In the genomic region with DNA sequence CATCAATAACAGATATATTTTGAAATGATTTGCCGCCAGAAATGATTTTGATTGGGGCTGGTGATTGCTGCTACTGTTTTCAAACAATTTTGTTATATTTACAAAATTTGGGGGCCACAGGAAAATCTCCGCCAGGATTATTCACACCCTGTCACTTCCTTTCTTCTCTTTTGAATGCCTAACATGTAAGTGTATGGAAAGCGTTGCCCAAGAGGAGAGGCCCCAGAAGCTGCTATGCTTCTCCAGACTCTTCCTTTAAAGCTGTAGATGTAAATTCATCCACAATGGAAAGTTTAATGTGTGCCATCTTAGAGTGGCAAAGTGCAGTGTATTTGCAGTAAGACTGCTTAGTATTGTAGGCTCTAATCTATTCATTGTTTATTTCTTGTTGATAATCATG, we compare ENCODE assay signal across 1 cellular context.
TF ChIP-seq lines count a peak whose summit lies in the region.

No MANE protein-coding gene starts in this region.

TF ChIP-seq in GM23338, 12 proteins besides CTCF, POLR2A, EP300 and RAD21 (continued from another document):
- TF ChIP-seq, protein P1, sequence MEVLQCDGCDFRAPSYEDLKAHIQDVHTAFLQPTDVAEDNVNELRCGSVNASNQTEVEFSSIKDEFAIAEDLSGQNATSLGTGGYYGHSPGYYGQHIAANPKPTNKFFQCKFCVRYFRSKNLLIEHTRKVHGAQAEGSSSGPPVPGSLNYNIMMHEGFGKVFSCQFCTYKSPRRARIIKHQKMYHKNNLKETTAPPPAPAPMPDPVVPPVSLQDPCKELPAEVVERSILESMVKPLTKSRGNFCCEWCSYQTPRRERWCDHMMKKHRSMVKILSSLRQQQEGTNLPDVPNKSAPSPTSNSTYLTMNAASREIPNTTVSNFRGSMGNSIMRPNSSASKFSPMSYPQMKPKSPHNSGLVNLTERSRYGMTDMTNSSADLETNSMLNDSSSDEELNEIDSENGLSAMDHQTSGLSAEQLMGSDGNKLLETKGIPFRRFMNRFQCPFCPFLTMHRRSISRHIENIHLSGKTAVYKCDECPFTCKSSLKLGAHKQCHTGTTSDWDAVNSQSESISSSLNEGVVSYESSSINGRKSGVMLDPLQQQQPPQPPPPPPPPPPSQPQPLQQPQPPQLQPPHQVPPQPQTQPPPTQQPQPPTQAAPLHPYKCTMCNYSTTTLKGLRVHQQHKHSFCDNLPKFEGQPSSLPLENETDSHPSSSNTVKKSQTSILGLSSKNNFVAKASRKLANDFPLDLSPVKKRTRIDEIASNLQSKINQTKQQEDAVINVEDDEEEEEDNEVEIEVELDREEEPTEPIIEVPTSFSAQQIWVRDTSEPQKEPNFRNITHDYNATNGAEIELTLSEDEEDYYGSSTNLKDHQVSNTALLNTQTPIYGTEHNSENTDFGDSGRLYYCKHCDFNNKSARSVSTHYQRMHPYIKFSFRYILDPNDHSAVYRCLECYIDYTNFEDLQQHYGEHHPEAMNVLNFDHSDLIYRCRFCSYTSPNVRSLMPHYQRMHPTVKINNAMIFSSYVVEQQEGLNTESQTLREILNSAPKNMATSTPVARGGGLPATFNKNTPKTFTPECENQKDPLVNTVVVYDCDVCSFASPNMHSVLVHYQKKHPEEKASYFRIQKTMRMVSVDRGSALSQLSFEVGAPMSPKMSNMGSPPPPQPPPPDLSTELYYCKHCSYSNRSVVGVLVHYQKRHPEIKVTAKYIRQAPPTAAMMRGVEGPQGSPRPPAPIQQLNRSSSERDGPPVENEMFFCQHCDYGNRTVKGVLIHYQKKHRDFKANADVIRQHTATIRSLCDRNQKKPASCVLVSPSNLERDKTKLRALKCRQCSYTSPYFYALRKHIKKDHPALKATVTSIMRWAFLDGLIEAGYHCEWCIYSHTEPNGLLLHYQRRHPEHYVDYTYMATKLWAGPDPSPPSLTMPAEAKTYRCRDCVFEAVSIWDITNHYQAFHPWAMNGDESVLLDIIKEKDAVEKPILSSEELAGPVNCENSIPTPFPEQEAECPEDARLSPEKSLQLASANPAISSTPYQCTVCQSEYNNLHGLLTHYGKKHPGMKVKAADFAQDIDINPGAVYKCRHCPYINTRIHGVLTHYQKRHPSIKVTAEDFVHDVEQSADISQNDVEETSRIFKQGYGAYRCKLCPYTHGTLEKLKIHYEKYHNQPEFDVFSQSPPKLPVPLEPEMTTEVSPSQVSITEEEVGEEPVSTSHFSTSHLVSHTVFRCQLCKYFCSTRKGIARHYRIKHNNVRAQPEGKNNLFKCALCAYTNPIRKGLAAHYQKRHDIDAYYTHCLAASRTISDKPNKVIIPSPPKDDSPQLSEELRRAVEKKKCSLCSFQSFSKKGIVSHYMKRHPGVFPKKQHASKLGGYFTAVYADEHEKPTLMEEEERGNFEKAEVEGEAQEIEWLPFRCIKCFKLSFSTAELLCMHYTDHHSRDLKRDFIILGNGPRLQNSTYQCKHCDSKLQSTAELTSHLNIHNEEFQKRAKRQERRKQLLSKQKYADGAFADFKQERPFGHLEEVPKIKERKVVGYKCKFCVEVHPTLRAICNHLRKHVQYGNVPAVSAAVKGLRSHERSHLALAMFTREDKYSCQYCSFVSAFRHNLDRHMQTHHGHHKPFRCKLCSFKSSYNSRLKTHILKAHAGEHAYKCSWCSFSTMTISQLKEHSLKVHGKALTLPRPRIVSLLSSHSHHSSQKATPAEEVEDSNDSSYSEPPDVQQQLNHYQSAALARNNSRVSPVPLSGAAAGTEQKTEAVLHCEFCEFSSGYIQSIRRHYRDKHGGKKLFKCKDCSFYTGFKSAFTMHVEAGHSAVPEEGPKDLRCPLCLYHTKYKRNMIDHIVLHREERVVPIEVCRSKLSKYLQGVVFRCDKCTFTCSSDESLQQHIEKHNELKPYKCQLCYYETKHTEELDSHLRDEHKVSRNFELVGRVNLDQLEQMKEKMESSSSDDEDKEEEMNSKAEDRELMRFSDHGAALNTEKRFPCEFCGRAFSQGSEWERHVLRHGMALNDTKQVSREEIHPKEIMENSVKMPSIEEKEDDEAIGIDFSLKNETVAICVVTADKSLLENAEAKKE (CRISPR knock-in tag; IDR thresholded peaks at IDR 0.05), result no peak
- TF ChIP-seq NANOG (IDR thresholded peaks at IDR 0.05; ENCODE audit: borderline replicate concordance) (no peak), POLR2AphosphoS5 (IDR thresholded peaks at IDR 0.05; ENCODE audit: low read depth) (no peak), CREB1 (CRISPR knock-in tag; IDR thresholded peaks at IDR 0.05; ENCODE audit: low read depth) (no peak), EZH2phosphoT487 (IDR thresholded peaks at IDR 0.05; ENCODE audit: unreplicated experiment) (no peak), JUNB (IDR thresholded peaks at IDR 0.05; ENCODE audit: unreplicated experiment) (no peak), STAT1 (IDR thresholded peaks at IDR 0.05; ENCODE audit: unreplicated experiment) (no peak)
TF ChIP-seq in GM23338: peak in this region for 0.
